In the genomic region with DNA sequence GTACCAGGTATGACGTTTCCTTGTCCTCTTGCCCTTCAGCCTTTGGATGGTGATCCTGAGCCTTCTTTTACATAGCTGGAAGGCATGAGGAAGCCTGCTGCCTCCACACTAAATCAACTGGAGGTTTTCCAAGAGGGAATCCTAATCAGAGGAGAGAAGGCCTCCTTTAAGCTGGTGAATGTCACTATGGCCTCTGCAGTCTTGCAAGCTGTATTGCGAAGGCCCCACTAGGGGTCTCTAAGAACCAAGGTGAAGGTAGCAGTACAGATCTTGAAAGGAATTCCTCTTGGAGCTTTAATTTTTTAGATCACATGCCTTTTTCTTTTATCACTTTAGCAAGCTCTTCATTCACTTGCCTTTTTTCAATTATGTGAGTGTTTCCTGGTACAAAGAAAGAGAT, we compare ENCODE assay signal across 25 cellular contexts.
DNase-seq lines count a peak whose midpoint lies in the region; ATAC-seq, FAIRE-seq and TF ChIP-seq lines count a peak whose summit lies in the region.
"Had no signal": no experiment of that assay in that cellular context is flagged by ENCODE, and none has a peak within 500 bp of the region (broad histone marks: within the 10 kb centered on the region; RNA-seq: fewer than 3 reads in every experiment).

No MANE protein-coding gene starts in this region.

- peak; percentile 58 for TF ChIP-seq CTCF in H9 (conservative IDR thresholded peaks at IDR 0.05)
- TF ChIP-seq CTCF in astrocyte of the spinal cord (IDR thresholded peaks at IDR 0.05; ENCODE audit: low read depth, low read length), result peak; percentile 16
- TF ChIP-seq CTCF in neural crest cell (conservative IDR thresholded peaks at IDR 0.05), result no peak

- peak; percentile 15 for DNase-seq in NCI-H146 (lab: John Stamatoyannopoulos, UW)
- no peak for DNase-seq in NCI-H146 treated with DMSO at 0.1 percent for 48 hours (lab: John Stamatoyannopoulos, UW; ENCODE audit: unreplicated experiment)
- DNase-seq in H9, result peak; percentile 45
- no peak for DNase-seq in astrocyte of the spinal cord (ENCODE audit: low read depth, low spot score)
- no peak for DNase-seq in neural crest cell (ENCODE audit: low read depth, low spot score)
- DNase-seq in GM19239 (ENCODE audit: insufficient read length, low spot score), result no peak
- DNase-seq: 8988T; activated T-cell treated with anti-CD3 and anti-CD28 coated beads, Interleukin-2, amount 50 U/mL, for 48 hours; body of pancreas; DMS153; foreskin fibroblast; hypothalamus; KBM-7; mammary epithelial cell; naive thymus-derived CD4-positive, alpha-beta T cell; NCI-H2081; NCI-H526; PC-9; small intestine; stimulated activated CD4-positive, alpha-beta T cell treated with anti-CD3 and anti-CD28 coated beads, Interleukin-4, amount 100 ng/mL, for 24 hours had no signal

- H3K4me3 Mint-ChIP-seq in H9 (no peak overlapping the region), neural crest cell (no peak overlapping the region)
- H3K4me3 Mint-ChIP-seq: activated naive CD8-positive, alpha-beta T cell; naive thymus-derived CD4-positive, alpha-beta T cell had no signal

- H3K23me2 ChIP-seq in H9 (ENCODE audit: insufficient read length, low read depth, low read length, poor library complexity, severe bottlenecking), result no peaks in the 10 kb centered on the region

- no peaks in the 10 kb centered on the region for H3K79me2 ChIP-seq in H9 (ENCODE audit: insufficient read depth, low read length)

- H3K4ac ChIP-seq in H9 (ENCODE audit: low read depth, low read length), result no peak overlapping the region

- H3K27ac ChIP-seq in H9 (ENCODE audit: insufficient read length, low read depth, low read length), result no peak overlapping the region
- H3K27ac ChIP-seq: body of pancreas, PC-9, SJSA1 had no signal

- no peaks in the 10 kb centered on the region for H4K20me1 ChIP-seq in H9 (ENCODE audit: control insufficient read depth, insufficient read depth, insufficient read length)

- no peak overlapping the region for H3K4me3 ChIP-seq in astrocyte of the spinal cord (ENCODE audit: low read depth, low read length)
- H3K4me3 ChIP-seq: body of pancreas, PC-9, SJSA1 had no signal

- H3K27me3 Mint-ChIP-seq in H9 (ENCODE audit: low read depth), result no peaks in the 10 kb centered on the region
- no peaks in the 10 kb centered on the region for H3K27me3 Mint-ChIP-seq in neural crest cell (ENCODE audit: low read depth)
- H3K27me3 Mint-ChIP-seq: activated naive CD8-positive, alpha-beta T cell; naive thymus-derived CD4-positive, alpha-beta T cell had no signal

- H3K23ac ChIP-seq in H9 (ENCODE audit: insufficient read length, low read depth, low read length), result no peak overlapping the region

- H2BK12ac ChIP-seq in H9 (ENCODE audit: insufficient read length, low read depth, low read length), result no peak overlapping the region

- no peak overlapping the region for H4K8ac ChIP-seq in H9 (replicated peaks; ENCODE audit: insufficient read length, low read depth, low read length)

- ATAC-seq in HG03565 (IDR thresholded peaks at IDR 0.05; ENCODE audit: unreplicated experiment) (no peak), GM21717 (IDR thresholded peaks at IDR 0.05; ENCODE audit: unreplicated experiment) (no peak)
- ATAC-seq: activated CD4-positive, CD25-positive, alpha-beta regulatory T cell treated with anti-CD3 and anti-CD28 coated beads, Interleukin-2, amount 50 U/mL, for 24 hours; body of pancreas; naive thymus-derived CD4-positive, alpha-beta T cell had no signal

- no peak overlapping the region for H2BK5ac ChIP-seq in H9 (ENCODE audit: insufficient read length, low read length)

- H3K27me3 ChIP-seq in H9 (ENCODE audit: insufficient read depth, low read length), result no peaks in the 10 kb centered on the region
- H3K27me3 ChIP-seq: body of pancreas, SJSA1 had no signal

- H3K36me3 Mint-ChIP-seq in H9 (ENCODE audit: insufficient read depth in 1 of 3, low read depth in 3 of 3) (peaks cover 27 to 55% (median 49%) of the 10 kb centered on the region in 3 experiments), neural crest cell (ENCODE audit: low read depth) (peaks cover 30% of the 10 kb centered on the region)

- H2AFZ ChIP-seq in H9 (ENCODE audit: low read length), result no peak overlapping the region
- H2AFZ ChIP-seq: PC-9 had no signal

- no peak overlapping the region for H3K14ac ChIP-seq in H9 (ENCODE audit: insufficient read depth, low read length)

- no peak overlapping the region for H3T11ph ChIP-seq in H9 (ENCODE audit: low read length)

- H2BK20ac ChIP-seq in H9 (ENCODE audit: low read depth, low read length, poor library complexity, severe bottlenecking), result no peak overlapping the region

- no peaks in the 10 kb centered on the region for H3K9me3 ChIP-seq in H9 (ENCODE audit: control insufficient read depth, low read depth, low read length)
- H3K9me3 ChIP-seq: body of pancreas, SJSA1 had no signal

- H3K56ac ChIP-seq in H9 (ENCODE audit: insufficient read length, low read depth, low read length), result no peak overlapping the region

- no peak overlapping the region for H2AK5ac ChIP-seq in H9 (ENCODE audit: insufficient read length, low read length)

- H3K4me2 ChIP-seq in H9 (ENCODE audit: insufficient read depth, insufficient read length, low read length), result no peak overlapping the region
- H3K4me2 ChIP-seq: PC-9 had no signal

- H3K4me1 Mint-ChIP-seq in H9, result peaks cover 2% of the 10 kb centered on the region in 2 experiments; a peak in 2 of 4 replicates
- H3K4me1 Mint-ChIP-seq in neural crest cell, result peaks cover 3% of the 10 kb centered on the region

- no peak overlapping the region for H3K18ac ChIP-seq in H9 (ENCODE audit: insufficient read length, low read depth, low read length)

- no peaks in the 10 kb centered on the region for H3K4me1 ChIP-seq in H9 (ENCODE audit: insufficient read depth, low read length)
- H3K4me1 ChIP-seq: SJSA1 had no signal

- H2BK120ac ChIP-seq in H9 (ENCODE audit: low read depth, low read length, poor library complexity, severe bottlenecking), result no peak overlapping the region

- H3K79me1 ChIP-seq in H9 (ENCODE audit: insufficient read depth, low read depth, low read length, poor library complexity, severe bottlenecking), result no peaks in the 10 kb centered on the region

- no peak overlapping the region for H4K5ac ChIP-seq in H9 (ENCODE audit: insufficient read length, low read depth, low read length)

- no CpG with 5 or more reads among the region's 2 CpGs for WGBS in H9 (ENCODE audit: extremely low coverage, insufficient read length, low lambda C conversion rate)

- H4K91ac ChIP-seq in H9 (ENCODE audit: insufficient read length, low read depth, low read length), result no peak overlapping the region

- no peak overlapping the region for H2BK15ac ChIP-seq in H9 (ENCODE audit: low read depth, low read length)

- no peaks in the 10 kb centered on the region for H3K9me3 Mint-ChIP-seq in H9
- no peaks in the 10 kb centered on the region for H3K9me3 Mint-ChIP-seq in neural crest cell
- H3K9me3 Mint-ChIP-seq: naive thymus-derived CD4-positive, alpha-beta T cell had no signal

- H3K27ac Mint-ChIP-seq in H9 (no peak overlapping the region; a peak in 1 of 7 replicates), neural crest cell (ENCODE audit: unreplicated experiment) (peak overlapping the region; percentile 60)
- H3K27ac Mint-ChIP-seq: activated naive CD8-positive, alpha-beta T cell had no signal

- no peak for FAIRE-seq in GM19239 (lab: Jason Lieb, UNC)
- FAIRE-seq: small intestine had no signal

- no peak overlapping the region for H3K9ac ChIP-seq in H9 (ENCODE audit: extremely low read depth, insufficient read length, low read length)

- in situ Hi-C loops in astrocyte of the spinal cord (cut with HindIII; ENCODE audit: low sequenced_read_pairs), result no loop called here

Comparison
In these comparisons a context has a peak if more than half of its experiments do, and no peak if none do; other contexts are left out.
1. DNase-seq: peak in NCI-H146 (single experiment) and H9 (single experiment); none in NCI-H146 treated with DMSO at 0.1 percent for 48 hours (single experiment), astrocyte of the spinal cord (single experiment), neural crest cell (single experiment) and GM19239 (single experiment).